ENCODE assay signal across 6 cellular contexts in the genomic region with DNA sequence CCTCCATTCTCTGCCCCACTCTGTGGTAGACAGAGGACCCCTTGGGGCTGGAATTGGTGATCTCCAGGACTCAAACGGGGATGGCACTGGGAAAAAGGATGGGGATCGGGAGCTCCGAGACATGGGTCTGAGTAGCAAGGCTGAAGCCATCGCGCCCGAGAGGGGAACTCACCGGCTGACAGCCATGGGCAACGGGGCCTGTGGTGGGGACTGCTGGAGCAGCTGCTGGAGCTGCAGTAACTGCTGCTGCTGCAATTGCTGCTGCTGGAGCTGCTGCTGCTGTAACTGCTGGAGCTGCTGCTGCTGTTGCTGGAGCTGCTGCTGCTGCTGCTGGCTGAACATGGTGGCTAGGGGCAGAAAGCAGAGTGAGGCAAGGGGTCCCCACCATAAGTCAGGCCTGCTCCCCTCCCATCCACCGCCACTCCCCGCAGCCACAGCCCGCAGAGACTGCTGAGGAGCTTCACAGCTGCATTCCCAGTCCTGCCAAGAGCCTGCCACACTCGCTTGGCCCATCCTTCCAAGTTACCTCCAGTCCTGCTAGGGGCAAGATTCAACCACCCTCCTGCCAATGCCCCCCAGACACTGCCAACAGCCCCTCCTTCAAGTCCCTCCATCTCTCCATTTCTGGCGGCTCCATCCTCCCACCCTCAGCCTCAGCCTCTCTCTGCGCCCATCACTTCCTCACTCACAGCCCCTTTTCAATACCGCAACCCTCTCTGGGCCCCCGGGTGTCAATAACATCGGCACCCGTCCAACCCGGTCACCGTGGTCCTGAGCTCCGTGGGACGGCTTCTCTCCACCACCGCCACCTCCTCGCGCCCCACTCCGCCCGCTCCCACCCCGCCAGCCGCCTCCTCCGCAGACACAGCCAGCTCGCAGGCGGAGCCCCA.
DNase-seq lines count a peak whose midpoint lies in the region; ATAC-seq lines count a peak whose summit lies in the region.

No MANE protein-coding gene starts in this region.

- ATAC-seq in GM19395 (IDR thresholded peaks at IDR 0.05; ENCODE audit: unreplicated experiment) = peak; percentile 42
- peak; percentile 49 to 59 for ATAC-seq in stimulated activated naive B cell treated with anti-CD40 and anti-IgM and Interleukin-4, amounts not matched to agents 10 μg/mL and 1 μg/mL and 100 μg/mL, for 72 hours (replicated peaks)

- H3K4me3 Mint-ChIP-seq in stimulated activated naive B cell treated with anti-CD40 and anti-IgM and Interleukin-4, amounts not matched to agents 10 μg/mL and 1 μg/mL and 100 μg/mL, for 72 hours = peak overlapping the region; percentile 94 to 100

- peaks cover 24 to 30% of the 10 kb centered on the region in 2 donors for H3K36me3 Mint-ChIP-seq in stimulated activated naive B cell treated with anti-CD40 and anti-IgM and Interleukin-4, amounts not matched to agents 10 μg/mL and 1 μg/mL and 100 μg/mL, for 72 hours

- H3K9me3 Mint-ChIP-seq in stimulated activated naive B cell treated with anti-CD40 and anti-IgM and Interleukin-4, amounts not matched to agents 10 μg/mL and 1 μg/mL and 100 μg/mL, for 72 hours = no peaks in the 10 kb centered on the region

- H3K4me1 Mint-ChIP-seq in stimulated activated naive B cell treated with anti-CD40 and anti-IgM and Interleukin-4, amounts not matched to agents 10 μg/mL and 1 μg/mL and 100 μg/mL, for 72 hours = peaks cover 19 to 36% of the 10 kb centered on the region in 2 donors

- peak; percentile 36 for DNase-seq in NAMALWA (ENCODE audit: low spot score)
- peak; percentile 12 for DNase-seq in fibroblast of peridontal ligament (ENCODE audit: extremely low read depth)
- no peak for DNase-seq in stimulated activated naive B cell treated with anti-CD40 and anti-IgM and Interleukin-4, amounts not matched to agents 10 μg/mL and 1 μg/mL and 100 μg/mL, for 72 hours
- DNase-seq in AML-193 (lab: John Stamatoyannopoulos, UW) = no peak
- DNase-seq in NCI-H69 (lab: John Stamatoyannopoulos, UW) = no peak

- H3K27me3 Mint-ChIP-seq in stimulated activated naive B cell treated with anti-CD40 and anti-IgM and Interleukin-4, amounts not matched to agents 10 μg/mL and 1 μg/mL and 100 μg/mL, for 72 hours = no peaks in the 10 kb centered on the region

- peak overlapping the region; percentile 94 for H3K27ac Mint-ChIP-seq in stimulated activated naive B cell treated with anti-CD40 and anti-IgM and Interleukin-4, amounts not matched to agents 10 μg/mL and 1 μg/mL and 100 μg/mL, for 72 hours

Comparison
In these comparisons a context has a peak if more than half of its experiments do, and no peak if none do; other contexts are left out.
1. DNase-seq: peak in NAMALWA (single experiment) and fibroblast of peridontal ligament (single experiment); none in stimulated activated naive B cell treated with anti-CD40 and anti-IgM and Interleukin-4, amounts not matched to agents 10 μg/mL and 1 μg/mL and 100 μg/mL, for 72 hours (single experiment), AML-193 (0 of 2) and NCI-H69 (single experiment).